In the genomic region with DNA sequence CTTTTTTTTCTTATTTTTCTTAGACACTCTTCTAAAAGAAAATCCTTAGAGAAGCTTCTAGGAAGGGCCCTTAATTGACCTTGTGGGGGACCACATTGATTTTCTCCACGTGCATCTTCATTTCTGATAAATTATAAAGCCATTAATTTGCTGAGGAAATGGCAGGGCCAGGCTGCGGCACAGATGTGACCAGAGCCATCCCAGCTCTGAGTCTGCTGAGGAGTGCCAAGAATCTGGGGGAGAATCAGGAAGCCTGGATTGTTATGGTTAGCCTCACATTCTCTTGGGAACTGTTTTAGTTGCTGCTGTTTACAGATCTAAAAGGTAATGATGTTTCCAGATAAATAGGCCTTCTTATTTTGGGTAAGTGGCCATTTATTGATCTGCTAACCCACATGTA, we compare ENCODE assay signal across 1 cellular context.
TF ChIP-seq lines count a peak whose summit lies in the region.

No MANE protein-coding gene starts in this region.

TF ChIP-seq in GM23338, 12 proteins besides CTCF, POLR2A, EP300 and RAD21 (continued from another document):
- TF ChIP-seq, protein P1, sequence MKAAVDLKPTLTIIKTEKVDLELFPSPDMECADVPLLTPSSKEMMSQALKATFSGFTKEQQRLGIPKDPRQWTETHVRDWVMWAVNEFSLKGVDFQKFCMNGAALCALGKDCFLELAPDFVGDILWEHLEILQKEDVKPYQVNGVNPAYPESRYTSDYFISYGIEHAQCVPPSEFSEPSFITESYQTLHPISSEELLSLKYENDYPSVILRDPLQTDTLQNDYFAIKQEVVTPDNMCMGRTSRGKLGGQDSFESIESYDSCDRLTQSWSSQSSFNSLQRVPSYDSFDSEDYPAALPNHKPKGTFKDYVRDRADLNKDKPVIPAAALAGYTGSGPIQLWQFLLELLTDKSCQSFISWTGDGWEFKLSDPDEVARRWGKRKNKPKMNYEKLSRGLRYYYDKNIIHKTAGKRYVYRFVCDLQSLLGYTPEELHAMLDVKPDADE (IDR thresholded peaks at IDR 0.05), result no peak
- TF ChIP-seq, protein P2, sequence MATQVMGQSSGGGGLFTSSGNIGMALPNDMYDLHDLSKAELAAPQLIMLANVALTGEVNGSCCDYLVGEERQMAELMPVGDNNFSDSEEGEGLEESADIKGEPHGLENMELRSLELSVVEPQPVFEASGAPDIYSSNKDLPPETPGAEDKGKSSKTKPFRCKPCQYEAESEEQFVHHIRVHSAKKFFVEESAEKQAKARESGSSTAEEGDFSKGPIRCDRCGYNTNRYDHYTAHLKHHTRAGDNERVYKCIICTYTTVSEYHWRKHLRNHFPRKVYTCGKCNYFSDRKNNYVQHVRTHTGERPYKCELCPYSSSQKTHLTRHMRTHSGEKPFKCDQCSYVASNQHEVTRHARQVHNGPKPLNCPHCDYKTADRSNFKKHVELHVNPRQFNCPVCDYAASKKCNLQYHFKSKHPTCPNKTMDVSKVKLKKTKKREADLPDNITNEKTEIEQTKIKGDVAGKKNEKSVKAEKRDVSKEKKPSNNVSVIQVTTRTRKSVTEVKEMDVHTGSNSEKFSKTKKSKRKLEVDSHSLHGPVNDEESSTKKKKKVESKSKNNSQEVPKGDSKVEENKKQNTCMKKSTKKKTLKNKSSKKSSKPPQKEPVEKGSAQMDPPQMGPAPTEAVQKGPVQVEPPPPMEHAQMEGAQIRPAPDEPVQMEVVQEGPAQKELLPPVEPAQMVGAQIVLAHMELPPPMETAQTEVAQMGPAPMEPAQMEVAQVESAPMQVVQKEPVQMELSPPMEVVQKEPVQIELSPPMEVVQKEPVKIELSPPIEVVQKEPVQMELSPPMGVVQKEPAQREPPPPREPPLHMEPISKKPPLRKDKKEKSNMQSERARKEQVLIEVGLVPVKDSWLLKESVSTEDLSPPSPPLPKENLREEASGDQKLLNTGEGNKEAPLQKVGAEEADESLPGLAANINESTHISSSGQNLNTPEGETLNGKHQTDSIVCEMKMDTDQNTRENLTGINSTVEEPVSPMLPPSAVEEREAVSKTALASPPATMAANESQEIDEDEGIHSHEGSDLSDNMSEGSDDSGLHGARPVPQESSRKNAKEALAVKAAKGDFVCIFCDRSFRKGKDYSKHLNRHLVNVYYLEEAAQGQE (IDR thresholded peaks at IDR 0.05; ENCODE audit: unreplicated experiment), result no peak
- TF ChIP-seq EZH2phosphoT487 (IDR thresholded peaks at IDR 0.05; ENCODE audit: unreplicated experiment) (no peak), POLR2AphosphoS5 (IDR thresholded peaks at IDR 0.05; ENCODE audit: low read depth) (no peak), ZNF114 (CRISPR knock-in tag; IDR thresholded peaks at IDR 0.05) (no peak), STAT1 (IDR thresholded peaks at IDR 0.05; ENCODE audit: unreplicated experiment) (no peak)
- TF ChIP-seq, protein P3, sequence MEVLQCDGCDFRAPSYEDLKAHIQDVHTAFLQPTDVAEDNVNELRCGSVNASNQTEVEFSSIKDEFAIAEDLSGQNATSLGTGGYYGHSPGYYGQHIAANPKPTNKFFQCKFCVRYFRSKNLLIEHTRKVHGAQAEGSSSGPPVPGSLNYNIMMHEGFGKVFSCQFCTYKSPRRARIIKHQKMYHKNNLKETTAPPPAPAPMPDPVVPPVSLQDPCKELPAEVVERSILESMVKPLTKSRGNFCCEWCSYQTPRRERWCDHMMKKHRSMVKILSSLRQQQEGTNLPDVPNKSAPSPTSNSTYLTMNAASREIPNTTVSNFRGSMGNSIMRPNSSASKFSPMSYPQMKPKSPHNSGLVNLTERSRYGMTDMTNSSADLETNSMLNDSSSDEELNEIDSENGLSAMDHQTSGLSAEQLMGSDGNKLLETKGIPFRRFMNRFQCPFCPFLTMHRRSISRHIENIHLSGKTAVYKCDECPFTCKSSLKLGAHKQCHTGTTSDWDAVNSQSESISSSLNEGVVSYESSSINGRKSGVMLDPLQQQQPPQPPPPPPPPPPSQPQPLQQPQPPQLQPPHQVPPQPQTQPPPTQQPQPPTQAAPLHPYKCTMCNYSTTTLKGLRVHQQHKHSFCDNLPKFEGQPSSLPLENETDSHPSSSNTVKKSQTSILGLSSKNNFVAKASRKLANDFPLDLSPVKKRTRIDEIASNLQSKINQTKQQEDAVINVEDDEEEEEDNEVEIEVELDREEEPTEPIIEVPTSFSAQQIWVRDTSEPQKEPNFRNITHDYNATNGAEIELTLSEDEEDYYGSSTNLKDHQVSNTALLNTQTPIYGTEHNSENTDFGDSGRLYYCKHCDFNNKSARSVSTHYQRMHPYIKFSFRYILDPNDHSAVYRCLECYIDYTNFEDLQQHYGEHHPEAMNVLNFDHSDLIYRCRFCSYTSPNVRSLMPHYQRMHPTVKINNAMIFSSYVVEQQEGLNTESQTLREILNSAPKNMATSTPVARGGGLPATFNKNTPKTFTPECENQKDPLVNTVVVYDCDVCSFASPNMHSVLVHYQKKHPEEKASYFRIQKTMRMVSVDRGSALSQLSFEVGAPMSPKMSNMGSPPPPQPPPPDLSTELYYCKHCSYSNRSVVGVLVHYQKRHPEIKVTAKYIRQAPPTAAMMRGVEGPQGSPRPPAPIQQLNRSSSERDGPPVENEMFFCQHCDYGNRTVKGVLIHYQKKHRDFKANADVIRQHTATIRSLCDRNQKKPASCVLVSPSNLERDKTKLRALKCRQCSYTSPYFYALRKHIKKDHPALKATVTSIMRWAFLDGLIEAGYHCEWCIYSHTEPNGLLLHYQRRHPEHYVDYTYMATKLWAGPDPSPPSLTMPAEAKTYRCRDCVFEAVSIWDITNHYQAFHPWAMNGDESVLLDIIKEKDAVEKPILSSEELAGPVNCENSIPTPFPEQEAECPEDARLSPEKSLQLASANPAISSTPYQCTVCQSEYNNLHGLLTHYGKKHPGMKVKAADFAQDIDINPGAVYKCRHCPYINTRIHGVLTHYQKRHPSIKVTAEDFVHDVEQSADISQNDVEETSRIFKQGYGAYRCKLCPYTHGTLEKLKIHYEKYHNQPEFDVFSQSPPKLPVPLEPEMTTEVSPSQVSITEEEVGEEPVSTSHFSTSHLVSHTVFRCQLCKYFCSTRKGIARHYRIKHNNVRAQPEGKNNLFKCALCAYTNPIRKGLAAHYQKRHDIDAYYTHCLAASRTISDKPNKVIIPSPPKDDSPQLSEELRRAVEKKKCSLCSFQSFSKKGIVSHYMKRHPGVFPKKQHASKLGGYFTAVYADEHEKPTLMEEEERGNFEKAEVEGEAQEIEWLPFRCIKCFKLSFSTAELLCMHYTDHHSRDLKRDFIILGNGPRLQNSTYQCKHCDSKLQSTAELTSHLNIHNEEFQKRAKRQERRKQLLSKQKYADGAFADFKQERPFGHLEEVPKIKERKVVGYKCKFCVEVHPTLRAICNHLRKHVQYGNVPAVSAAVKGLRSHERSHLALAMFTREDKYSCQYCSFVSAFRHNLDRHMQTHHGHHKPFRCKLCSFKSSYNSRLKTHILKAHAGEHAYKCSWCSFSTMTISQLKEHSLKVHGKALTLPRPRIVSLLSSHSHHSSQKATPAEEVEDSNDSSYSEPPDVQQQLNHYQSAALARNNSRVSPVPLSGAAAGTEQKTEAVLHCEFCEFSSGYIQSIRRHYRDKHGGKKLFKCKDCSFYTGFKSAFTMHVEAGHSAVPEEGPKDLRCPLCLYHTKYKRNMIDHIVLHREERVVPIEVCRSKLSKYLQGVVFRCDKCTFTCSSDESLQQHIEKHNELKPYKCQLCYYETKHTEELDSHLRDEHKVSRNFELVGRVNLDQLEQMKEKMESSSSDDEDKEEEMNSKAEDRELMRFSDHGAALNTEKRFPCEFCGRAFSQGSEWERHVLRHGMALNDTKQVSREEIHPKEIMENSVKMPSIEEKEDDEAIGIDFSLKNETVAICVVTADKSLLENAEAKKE (CRISPR knock-in tag; IDR thresholded peaks at IDR 0.05), result no peak
TF ChIP-seq in GM23338: peak in this region for 0.
